In the genomic region with DNA sequence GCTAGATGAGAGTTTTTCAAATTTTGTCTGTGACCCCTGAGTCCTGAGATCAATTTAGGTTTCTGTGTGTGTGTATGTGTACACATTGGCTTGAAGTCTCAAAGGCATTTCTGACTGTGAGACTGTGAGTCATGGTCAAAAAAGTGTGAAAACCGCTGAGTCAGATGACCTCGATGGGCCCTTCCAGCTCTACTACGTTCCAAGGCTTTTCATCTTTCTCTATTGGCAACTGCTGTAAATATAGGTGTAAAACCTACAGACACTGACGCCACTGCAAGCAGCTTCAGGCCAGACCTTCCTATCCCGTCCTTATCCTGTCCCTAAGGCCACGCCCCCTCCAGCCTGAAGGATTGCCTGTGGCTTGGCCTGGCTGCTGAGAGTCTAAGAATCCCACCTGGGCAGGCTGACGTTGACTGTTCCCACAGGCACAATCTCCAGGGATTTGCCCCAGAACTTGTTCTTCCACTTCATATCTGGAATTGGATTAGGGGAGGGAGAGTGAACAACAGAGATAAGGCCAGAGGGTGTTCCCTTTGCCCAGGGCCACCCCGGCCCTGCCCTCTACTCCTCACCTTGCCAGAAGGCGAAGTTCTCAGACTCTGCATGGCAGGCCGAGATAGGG, we compare ENCODE assay signal across 8 cellular contexts. TPM values are rescaled to one million over a fixed set of nuclear protein-coding genes. Genes with fewer than 3 reads are reported as not detected.
A peak's percentile ranks its signal among the peaks of the same experiment; 100 is the strongest.
DNase-seq lines count a peak whose midpoint lies in the region; ATAC-seq, FAIRE-seq and TF ChIP-seq lines count a peak whose summit lies in the region.
"Had no signal": no experiment of that assay in that cellular context is flagged by ENCODE, and none has a peak within 500 bp of the region (broad histone marks: within the 10 kb centered on the region; RNA-seq: fewer than 3 reads in every experiment).

No MANE protein-coding gene starts in this region.

- H3K27me3 Mint-ChIP-seq in nephron progenitor cell (ENCODE audit: low read depth, poor library complexity), result peaks cover 2% of the 10 kb centered on the region

- intact Hi-C loops in colonic mucosa (cut with DNase I) (no loop called here), kidney (cut with DNase I) (no loop called here)

- DNase-seq in GM03348 (ENCODE audit: low spot score), result peak; percentile 89
- peak; percentile 65 for DNase-seq in MG63
- DNase-seq in colonic mucosa, result peak; percentile 93
- peak; percentile 41 for DNase-seq in nephron progenitor cell
- DNase-seq in RPMI8226, result no peak
- DNase-seq in kidney, result no peak

- peak overlapping the region; percentile 3 to 37 for H3K9ac ChIP-seq in colonic mucosa (ENCODE audit: low read depth in 2 of 2, low read length in 2 of 2)
- no peak overlapping the region for H3K9ac ChIP-seq in kidney (ENCODE audit: low read length in 2 of 2)

- H3K4me1 Mint-ChIP-seq in nephron progenitor cell, result peaks cover 6% of the 10 kb centered on the region

- no peak overlapping the region for H3K4me3 Mint-ChIP-seq in nephron progenitor cell

- TF ChIP-seq CTCF in colonic mucosa (IDR thresholded peaks at IDR 0.05), result no peak
- no peak for TF ChIP-seq CTCF in nephron progenitor cell (IDR thresholded peaks at IDR 0.05)
- TF ChIP-seq CTCF in kidney (IDR thresholded peaks at IDR 0.05; ENCODE audit: borderline replicate concordance, extremely low read depth, insufficient read depth), result no peak

- H3K36me3 ChIP-seq in MG63 (peaks cover 28% of the 10 kb centered on the region), colonic mucosa (peaks cover 16% of the 10 kb centered on the region), kidney (ENCODE audit: control insufficient read depth in 1 of 2, insufficient read depth in 2 of 2, low read length in 2 of 2) (peaks cover 4 to 9% of the 10 kb centered on the region in 2 donors)

- no peaks in the 10 kb centered on the region for H3K36me3 Mint-ChIP-seq in nephron progenitor cell (ENCODE audit: low read depth)

- H3K27ac ChIP-seq in colonic mucosa (peak overlapping the region; percentile 51), kidney (ENCODE audit: low read depth in 2 of 2, low read length in 2 of 2) (no peak overlapping the region)
- H3K27ac ChIP-seq: neutrophil had no signal

- no peak for ATAC-seq in HG03280 (IDR thresholded peaks at IDR 0.05; ENCODE audit: unreplicated experiment)

- H3K9me3 Mint-ChIP-seq in nephron progenitor cell, result no peaks in the 10 kb centered on the region

- no peak for FAIRE-seq in kidney (lab: Jason Lieb, UNC)

- H3K4me3 ChIP-seq in MG63, result no peak overlapping the region
- no peak overlapping the region for H3K4me3 ChIP-seq in colonic mucosa
- no peak overlapping the region for H3K4me3 ChIP-seq in kidney (ENCODE audit: low read length in 2 of 2)

- H3K27me3 ChIP-seq in MG63 (peaks cover under 1% of the 10 kb centered on the region; the same call in 1 of the 2 replicates), colonic mucosa (no peaks in the 10 kb centered on the region)
- H3K27me3 ChIP-seq: neutrophil had no signal

- no peaks in the 10 kb centered on the region for H3K9me3 ChIP-seq in MG63
- no peaks in the 10 kb centered on the region for H3K9me3 ChIP-seq in colonic mucosa
- H3K9me3 ChIP-seq in kidney (ENCODE audit: control insufficient read depth in 1 of 2, low read length in 2 of 2), result no peaks in the 10 kb centered on the region
- H3K9me3 ChIP-seq: neutrophil had no signal

- peaks cover 12% of the 10 kb centered on the region for H3K4me1 ChIP-seq in colonic mucosa
- H3K4me1 ChIP-seq in kidney (ENCODE audit: control insufficient read depth in 1 of 2, insufficient read depth in 1 of 2, low read depth in 1 of 2, low read length in 2 of 2), result no peaks in the 10 kb centered on the region

- no peak overlapping the region for H3K27ac Mint-ChIP-seq in nephron progenitor cell

RNA-seq across cellular contexts. Expression of a gene that starts 11.3 kb away (rescaled TPM):
- total RNA-seq in MG63 (2014; rRNA removed; shearing (Covaris generic); ENCODE audit: low replicate concordance), result 3.6 and 11.4 TPM in 2 replicates
- total RNA-seq in colonic mucosa (10 to 100 TPM; 34.8 to 93.6 TPM), kidney (21.2 TPM)
- 5.3 TPM for polyA plus RNA-seq in kidney (ENCODE audit: insufficient read depth, low read depth, low replicate concordance)

RNA-seq across cellular contexts. Expression of a gene that starts 21.0 kb away (rescaled TPM):
- 62.6 and 63.0 TPM in 2 replicates for total RNA-seq in MG63 (2014; rRNA removed; shearing (Covaris generic); ENCODE audit: low replicate concordance)
- total RNA-seq in colonic mucosa, result 10 to 100 TPM; 32.2 to 50.8 TPM
- 38.3 TPM for total RNA-seq in kidney
- polyA plus RNA-seq in kidney (ENCODE audit: insufficient read depth, low read depth, low replicate concordance), result 52.2 TPM

RNA-seq across cellular contexts. Expression of a gene that starts 21.2 kb away (rescaled TPM):
- total RNA-seq in MG63 (2014; rRNA removed; shearing (Covaris generic); ENCODE audit: low replicate concordance), result not detected in 2 replicates
- total RNA-seq in colonic mucosa (under 1 TPM; 0.20 to 0.21 TPM), kidney (0.91 TPM)
- 1.5 TPM for polyA plus RNA-seq in kidney (ENCODE audit: insufficient read depth, low read depth, low replicate concordance)

RNA-seq across cellular contexts. Expression of a gene that starts 30.8 kb away (rescaled TPM):
- 41.8 and 45.0 TPM in 2 replicates for total RNA-seq in MG63 (2014; rRNA removed; shearing (Covaris generic); ENCODE audit: low replicate concordance)
- total RNA-seq in colonic mucosa, result 10 to 100 TPM; 36.8 to 40.0 TPM
- 40.3 TPM for total RNA-seq in kidney
- polyA plus RNA-seq in kidney (ENCODE audit: insufficient read depth, low read depth, low replicate concordance), result 172 TPM

RNA-seq across cellular contexts. Expression of a gene that starts 40.7 kb away (rescaled TPM):
- total RNA-seq in MG63 (2014; rRNA removed; shearing (Covaris generic); ENCODE audit: low replicate concordance), result not detected in 2 replicates
- total RNA-seq in colonic mucosa (1 to 10 TPM; 8.7 to 8.8 TPM), kidney (2.0 TPM)
- 0.86 TPM for polyA plus RNA-seq in kidney (ENCODE audit: insufficient read depth, low read depth, low replicate concordance)

Comparison
In these comparisons a context has a peak if more than half of its experiments do, and no peak if none do; other contexts are left out.
1. DNase-seq: peak in GM03348 (single experiment), MG63 (single experiment), colonic mucosa (single experiment) and nephron progenitor cell (single experiment); none in RPMI8226 (single experiment) and kidney (single experiment).
2. H3K9ac ChIP-seq: peak in colonic mucosa (2 of 2); none in kidney (0 of 2).